ENCODE assay signal across 8 cellular contexts in genomic region chr1:204073837-204074273, GRCh38. TPM values are rescaled to one million over a fixed set of nuclear protein-coding genes. Genes with fewer than 3 reads are reported as not detected.
DNase-seq lines count a peak whose midpoint lies in the region; ATAC-seq, FAIRE-seq and TF ChIP-seq lines count a peak whose summit lies in the region.

No MANE protein-coding gene starts in this region.

- H3K4me1 Mint-ChIP-seq in CD14-positive monocyte = peaks cover 27% of the 10 kb centered on the region
- H3K4me1 Mint-ChIP-seq in dendritic cell treated with granulocyte-macrophage colony-stimulating factor and Interleukin-4, amounts not matched to agents 40 ng/mL and 50 ng/mL, for 4 days (ENCODE audit: low read depth) = peaks cover 25% of the 10 kb centered on the region

- ATAC-seq in upper lobe of left lung (ENCODE audit: low FRiP score in 2 of 2) (peak; percentile 25 to 43), GM21717 (IDR thresholded peaks at IDR 0.05; ENCODE audit: unreplicated experiment) (no peak)

- DNase-seq in CD14-positive monocyte (ENCODE audit: low spot score) (no peak), M059J (ENCODE audit: low read depth) (peak; percentile 28), mesenchymal stem cell (peak; percentile 59), upper lobe of left lung (peak in 1 of 2 donors; percentile 86), H54 (ENCODE audit: insufficient read length, low spot score) (no peak)
- DNase-seq in NK-92 treated with Interleukin-12 subunit alpha and Interleukin-12 subunit beta, amount 100 ng/mL, for 24 hours (lab: John Stamatoyannopoulos, UW) = no peak

- H3K4me1 ChIP-seq in mesenchymal stem cell (ENCODE audit: control insufficient read depth, insufficient read depth, low read depth, low read length) = peaks cover 26% of the 10 kb centered on the region
- H3K4me1 ChIP-seq in upper lobe of left lung = peaks cover 28 to 50% (median 44%) of the 10 kb centered on the region in 4 donors

- H3K36me3 Mint-ChIP-seq in CD14-positive monocyte = peaks cover 0 to 4% of the 10 kb centered on the region in 2 donors
- no peaks in the 10 kb centered on the region for H3K36me3 Mint-ChIP-seq in dendritic cell treated with granulocyte-macrophage colony-stimulating factor and Interleukin-4, amounts not matched to agents 40 ng/mL and 50 ng/mL, for 4 days (ENCODE audit: low read depth)

- peak overlapping the region in 2 of 7 donors; percentile 73 to 81 for H3K27ac Mint-ChIP-seq in CD14-positive monocyte
- H3K27ac Mint-ChIP-seq in dendritic cell treated with granulocyte-macrophage colony-stimulating factor and Interleukin-4, amounts not matched to agents 40 ng/mL and 50 ng/mL, for 4 days = no peak overlapping the region

- peak overlapping the region; percentile 34 for H4K91ac ChIP-seq in mesenchymal stem cell (ENCODE audit: low read length)

- peak overlapping the region; percentile 35 for H4K8ac ChIP-seq in mesenchymal stem cell (ENCODE audit: low read length)

- intact Hi-C loops in CD14-positive monocyte (cut with micrococcal nuclease) = no loop called here
- intact Hi-C loops in dendritic cell treated with granulocyte-macrophage colony-stimulating factor and Interleukin-4, amounts not matched to agents 40 ng/mL and 50 ng/mL, for 4 days (cut with micrococcal nuclease) = no loop called here

- peak overlapping the region; percentile 65 to 95 for H3K4me3 ChIP-seq in mesenchymal stem cell (ENCODE audit: insufficient read depth in 1 of 2, low read depth in 1 of 2, low read length in 2 of 2)
- H3K4me3 ChIP-seq in upper lobe of left lung = peak overlapping the region; percentile 71 to 78 (median 76)

- H2BK5ac ChIP-seq in mesenchymal stem cell (ENCODE audit: low read depth, low read length, poor library complexity, severe bottlenecking) = no peak overlapping the region

- peak overlapping the region; percentile 84 for H2AFZ ChIP-seq in mesenchymal stem cell (ENCODE audit: low read depth, low read length)

- peaks cover 0 to 23% (median 13%) of the 10 kb centered on the region in 7 donors for H3K9me3 Mint-ChIP-seq in CD14-positive monocyte
- H3K9me3 Mint-ChIP-seq in dendritic cell treated with granulocyte-macrophage colony-stimulating factor and Interleukin-4, amounts not matched to agents 40 ng/mL and 50 ng/mL, for 4 days = no peaks in the 10 kb centered on the region

- 0% methylated on average over 21 of the region's 39 CpGs for WGBS in mesenchymal stem cell
- 0% methylated on average over 2 to 16 of the region's 39 CpGs for WGBS in upper lobe of left lung, 2 donors

- peak overlapping the region; percentile 83 for H3K9ac ChIP-seq in mesenchymal stem cell (ENCODE audit: low read length)

- H3K36me3 ChIP-seq in mesenchymal stem cell (ENCODE audit: control insufficient read depth in 1 of 2, insufficient read depth in 2 of 2, low read depth in 1 of 2, low read length in 2 of 2) (no peaks in the 10 kb centered on the region), upper lobe of left lung (no peaks in the 10 kb centered on the region)

- peak overlapping the region; percentile 98 for H3K4me2 ChIP-seq in mesenchymal stem cell (ENCODE audit: low read length, poor library complexity, severe bottlenecking)

- H2BK15ac ChIP-seq in mesenchymal stem cell (ENCODE audit: low read depth, poor library complexity, severe bottlenecking) = peak overlapping the region; percentile 44

- TF ChIP-seq CTCF in CD14-positive monocyte (IDR thresholded peaks at IDR 0.05) = no peak
- TF ChIP-seq CTCF in upper lobe of left lung (IDR thresholded peaks at IDR 0.05) = peak in 1 of 6 experiments; percentile 3

- peak overlapping the region in 1 of 2 experiments; percentile 81 for H3K23ac ChIP-seq in mesenchymal stem cell (ENCODE audit: low read length in 2 of 2)

- peaks cover 79 to 87% (median 85%) of the 10 kb centered on the region in 3 donors for H3K27me3 Mint-ChIP-seq in CD14-positive monocyte (ENCODE audit: low read depth in 3 of 3)
- H3K27me3 Mint-ChIP-seq in dendritic cell treated with granulocyte-macrophage colony-stimulating factor and Interleukin-4, amounts not matched to agents 40 ng/mL and 50 ng/mL, for 4 days = peaks cover 88% of the 10 kb centered on the region

- H3K27me3 ChIP-seq in mesenchymal stem cell (ENCODE audit: control insufficient read depth in 1 of 2, insufficient read depth in 1 of 2, low read length in 2 of 2) = peaks cover 0 to 28% of the 10 kb centered on the region in 2 experiments
- H3K27me3 ChIP-seq in upper lobe of left lung = peaks cover 0 to 7% (median 0%) of the 10 kb centered on the region in 4 donors

- H3K4ac ChIP-seq in mesenchymal stem cell (ENCODE audit: low read depth in 1 of 2, low read length in 2 of 2) = peak overlapping the region; percentile 57 to 63

- no peaks in the 10 kb centered on the region for H3K9me3 ChIP-seq in mesenchymal stem cell (ENCODE audit: control insufficient read depth, low read length)
- H3K9me3 ChIP-seq in upper lobe of left lung = no peaks in the 10 kb centered on the region

- peak overlapping the region; percentile 54 for H2BK120ac ChIP-seq in mesenchymal stem cell (ENCODE audit: low read depth, low read length)

- peak overlapping the region in 1 of 2 experiments; percentile 98 for H3K14ac ChIP-seq in mesenchymal stem cell (ENCODE audit: low read length in 2 of 2)

- no peak overlapping the region for H2AK5ac ChIP-seq in mesenchymal stem cell (ENCODE audit: low read length, severe bottlenecking)

- peaks cover 3% of the 10 kb centered on the region for H3K79me1 ChIP-seq in mesenchymal stem cell (replicated peaks; ENCODE audit: low read length, poor library complexity, severe bottlenecking)

- no peak for TF ChIP-seq EP300 in upper lobe of left lung (IDR thresholded peaks at IDR 0.05)

- peak overlapping the region; percentile 86 to 95 for H3K4me3 Mint-ChIP-seq in CD14-positive monocyte
- peak overlapping the region; percentile 72 for H3K4me3 Mint-ChIP-seq in dendritic cell treated with granulocyte-macrophage colony-stimulating factor and Interleukin-4, amounts not matched to agents 40 ng/mL and 50 ng/mL, for 4 days

- TF ChIP-seq POLR2A in upper lobe of left lung (IDR thresholded peaks at IDR 0.05) (no peak), H54 (IDR thresholded peaks at IDR 0.05; ENCODE audit: low read depth, low read length) (no peak)

- FAIRE-seq in H54 (lab: Jason Lieb, UNC) = no peak

- H3K27ac ChIP-seq in mesenchymal stem cell (ENCODE audit: low read length, poor library complexity, severe bottlenecking) = no peak overlapping the region
- H3K27ac ChIP-seq in upper lobe of left lung = peak overlapping the region; percentile 85 to 92 (median 92)

- H2BK12ac ChIP-seq in mesenchymal stem cell (ENCODE audit: low read length in 2 of 2) = peak overlapping the region in 1 of 2 experiments; percentile 89

- H3K18ac ChIP-seq in mesenchymal stem cell (ENCODE audit: low read depth in 1 of 2, low read length in 2 of 2) = peak overlapping the region; percentile 87 to 95

RNA-seq across cellular contexts. Expression of gene SOX13, which starts 0.9 kb away (rescaled TPM):
- polyA plus RNA-seq in CD14-positive monocyte = not detected
- total RNA-seq in M059J (2014; rRNA removed; shearing (Covaris generic)) = 6.9 and 12.6 TPM in 2 replicates
- polyA plus RNA-seq in mesenchymal stem cell (2013, experiment 1 of 2) = 5.9 TPM
- 5.8 TPM for polyA plus RNA-seq in mesenchymal stem cell (2013, experiment 2 of 2)
- 10 to 100 TPM; 33.8 to 76.5 (median 63.9) TPM for total RNA-seq in upper lobe of left lung

Comparison
In these comparisons a context has a peak if more than half of its experiments do, and no peak if none do; other contexts are left out.
1. DNase-seq: peak in M059J (single experiment) and mesenchymal stem cell (single experiment); none in CD14-positive monocyte (single experiment), NK-92 treated with Interleukin-12 subunit alpha and Interleukin-12 subunit beta, amount 100 ng/mL, for 24 hours (single experiment) and H54 (single experiment).